Comparison of ENCODE assay signal across 13 cellular contexts in the genomic region with DNA sequence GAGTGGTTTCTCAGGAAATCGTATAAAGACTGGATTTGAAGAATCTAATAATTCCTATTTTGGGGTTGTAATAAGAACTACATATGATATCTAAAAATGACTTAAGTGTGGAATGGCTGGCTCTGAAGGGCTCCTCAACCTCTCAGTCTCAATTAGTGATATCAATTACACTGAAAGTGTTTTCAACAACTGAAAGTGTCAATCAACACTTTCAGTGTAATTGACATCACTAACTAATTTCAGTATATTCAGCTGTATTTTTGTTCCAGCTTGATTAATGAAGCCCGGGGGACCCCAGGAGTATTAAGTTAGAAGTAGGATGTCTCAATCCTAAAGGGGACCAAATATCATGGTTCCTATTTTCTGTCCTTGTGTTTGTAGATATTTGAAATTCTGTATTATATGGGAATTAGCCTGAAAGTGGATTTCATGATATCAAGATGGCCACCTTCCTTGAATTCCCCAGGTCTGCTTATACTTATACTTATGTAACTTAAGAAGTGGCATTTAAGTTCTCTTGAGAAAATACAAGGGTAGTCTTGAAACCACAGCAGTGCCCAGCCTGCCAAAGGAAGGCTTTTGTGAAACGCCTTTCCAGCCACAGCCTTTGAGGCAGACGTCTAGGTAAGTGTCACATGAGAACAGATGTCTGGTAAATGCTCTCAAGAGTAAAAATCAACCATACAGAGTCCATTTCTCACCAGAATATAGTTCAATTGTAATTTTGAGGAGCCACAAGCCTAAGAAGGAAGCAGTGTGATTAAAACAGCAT. TPM values are rescaled to one million over a fixed set of nuclear protein-coding genes. Genes with fewer than 3 reads are reported as not detected.
DNase-seq lines count a peak whose midpoint lies in the region; ATAC-seq and TF ChIP-seq lines count a peak whose summit lies in the region.
"Had no signal": no experiment of that assay in that cellular context is flagged by ENCODE, and none has a peak within 500 bp of the region (broad histone marks: within the 10 kb centered on the region; RNA-seq: fewer than 3 reads in every experiment).

No MANE protein-coding gene starts in this region.

- no peaks in the 10 kb centered on the region for H3K27me3 ChIP-seq in SK-N-SH (ENCODE audit: insufficient read depth)
- peaks cover 6% of the 10 kb centered on the region for H3K27me3 ChIP-seq in lower lobe of right lung (ENCODE audit: low read depth)

- H3K27ac ChIP-seq in SK-N-SH (ENCODE audit: low read depth in 2 of 2, low read length in 1 of 2) (peak overlapping the region; percentile 38 to 65; a peak in 3 of 4 replicates), lower lobe of right lung (no peak overlapping the region), caudate nucleus (ENCODE audit: low read depth, low read length) (no peak overlapping the region)
- H3K27ac ChIP-seq: VCaP had no signal

- H3K79me2 ChIP-seq in SK-N-SH (ENCODE audit: insufficient read depth): peaks cover 89% of the 10 kb centered on the region

- POLR2A ChIA-PET in SK-N-SH (lab: Yijun Ruan, JAX): no interaction called here

- DNase-seq in SK-N-SH: no peak
- DNase-seq in lower lobe of right lung: no peak
- DNase-seq in caudate nucleus (lab: John Stamatoyannopoulos, UW): no peak
- DNase-seq in SIG-M5 (lab: John Stamatoyannopoulos, UW): no peak
- no peak for DNase-seq in NCI-H446 (lab: John Stamatoyannopoulos, UW)
- DNase-seq: CD8-positive, alpha-beta T cell; left colon had no signal

- WGBS in SK-N-SH (ENCODE audit: low lambda C conversion rate): 65% methylated on average over 4 of the region's 4 CpGs

- H3K36me3 ChIP-seq in SK-N-SH (replicated peaks in 1 of 2; ENCODE audit: control insufficient read depth in 1 of 2, insufficient read depth in 2 of 2, low read length in 1 of 2) (peaks cover 0 to 4% of the 10 kb centered on the region in 2 experiments), lower lobe of right lung (no peaks in the 10 kb centered on the region)

- intact Hi-C loops in lower lobe of right lung (cut with DNase I): no loop called here

- H3F3A ChIP-seq in SK-N-SH (replicated peaks; ENCODE audit: insufficient read depth): peaks cover 13% of the 10 kb centered on the region

- H3K4me1 ChIP-seq in SK-N-SH (ENCODE audit: control insufficient read depth in 1 of 2, insufficient read depth in 2 of 2, low read depth in 1 of 2, low read length in 1 of 2): peaks cover 2 to 45% of the 10 kb centered on the region in 2 experiments; a peak in 3 of 4 replicates
- H3K4me1 ChIP-seq in lower lobe of right lung: peaks cover 7% of the 10 kb centered on the region

- H3K4me3 ChIP-seq in GM12875 (ENCODE audit: low read depth, low read length) (peak overlapping the region; percentile 5), SK-N-SH (ENCODE audit: low read depth in 2 of 2, low read length in 1 of 2) (no peak overlapping the region), lower lobe of right lung (no peak overlapping the region)
- H3K4me3 ChIP-seq: K562, skin epidermis had no signal

- no peaks in the 10 kb centered on the region for H3K9me3 ChIP-seq in SK-N-SH
- H3K9me3 ChIP-seq in lower lobe of right lung: no peaks in the 10 kb centered on the region

- H3K9ac ChIP-seq in SK-N-SH: no peak overlapping the region

- H4K20me1 ChIP-seq in SK-N-SH (ENCODE audit: insufficient read depth): no peaks in the 10 kb centered on the region

- CTCF ChIA-PET in SK-N-SH (lab: Yijun Ruan, JAX): interaction anchor here (1.0 kb wide), 1 partner anchor 1060 kb away, joined by 3 read pairs; no protein-coding TSS in a partner anchor

- H2AFZ ChIP-seq in SK-N-SH (ENCODE audit: low read depth): no peak overlapping the region

- peak overlapping the region; percentile 36; the same call in 1 of the 2 replicates for H3K4me2 ChIP-seq in SK-N-SH

- TF ChIP-seq RAD21 in SK-N-SH (IDR thresholded peaks at IDR 0.05; ENCODE audit: low read length): no peak

- TF ChIP-seq EP300 in SK-N-SH (IDR thresholded peaks at IDR 0.05; ENCODE audit: borderline replicate concordance in 1 of 2, low read depth in 1 of 2, low read length in 1 of 2): no peak

- no peak for TF ChIP-seq CTCF in GM12875 (IDR thresholded peaks at IDR 0.05; ENCODE audit: borderline replicate concordance, insufficient read depth, low read depth, low read length)
- no peak for TF ChIP-seq CTCF in SK-N-SH (IDR thresholded peaks at IDR 0.05)
- TF ChIP-seq CTCF in lower lobe of right lung (IDR thresholded peaks at IDR 0.05): no peak

- ATAC-seq in HG03354 (IDR thresholded peaks at IDR 0.05; ENCODE audit: poor library complexity, severe bottlenecking, unreplicated experiment) (peak; percentile 11), lower lobe of right lung (peak; percentile 23 to 36), HG03521 (IDR thresholded peaks at IDR 0.05; ENCODE audit: unreplicated experiment) (no peak)
- ATAC-seq: CD8-positive, alpha-beta T cell; K562; left colon had no signal

- H3K9me2 ChIP-seq in SK-N-SH: no peaks in the 10 kb centered on the region

TF ChIP-seq in SK-N-SH, 30 proteins besides CTCF, POLR2A, EP300 and RAD21:
- TF ChIP-seq FOSL2 (IDR thresholded peaks at IDR 0.05; ENCODE audit: borderline replicate concordance, low read depth) (no peak), JUND (IDR thresholded peaks at IDR 0.05) (no peak), TAF1 (IDR thresholded peaks at IDR 0.05; ENCODE audit: borderline replicate concordance, low read depth, low read length) (no peak), CHD2 (IDR thresholded peaks at IDR 0.05; ENCODE audit: low read length, partially characterized antibody) (no peak), NRF1 (IDR thresholded peaks at IDR 0.05; ENCODE audit: low read depth, low read length) (no peak), ZBTB33 (IDR thresholded peaks at IDR 0.05; ENCODE audit: borderline replicate concordance, low read depth) (no peak)
- TF ChIP-seq, protein P1, sequence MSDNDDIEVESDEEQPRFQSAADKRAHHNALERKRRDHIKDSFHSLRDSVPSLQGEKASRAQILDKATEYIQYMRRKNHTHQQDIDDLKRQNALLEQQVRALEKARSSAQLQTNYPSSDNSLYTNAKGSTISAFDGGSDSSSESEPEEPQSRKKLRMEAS (IDR thresholded peaks at IDR 0.05; ENCODE audit: low read depth): no peak

RNA-seq across cellular contexts. Expression of gene BASP1, which starts 4.6 kb away (rescaled TPM):
- polyA plus RNA-seq in SK-N-SH (2012; rRNA removed): 77.8 and 107 TPM in 2 replicates
- polyA plus RNA-seq in SK-N-SH (2012; cell fraction: cytosol; rRNA removed): 94.2 and 104 TPM in 2 replicates
- 33.6 and 36.0 TPM in 2 replicates for polyA plus RNA-seq in SK-N-SH (2012; cell fraction: nucleus; rRNA removed)
- 25.8 TPM for total RNA-seq in lower lobe of right lung
- polyA plus RNA-seq: K562 had no signal

Comparison
In these comparisons a context has a peak if more than half of its experiments do, and no peak if none do; other contexts are left out.
1. H3K27ac ChIP-seq: peak in SK-N-SH (2 of 2); none in lower lobe of right lung (single experiment) and caudate nucleus (single experiment).